In genomic region chr7:153036396-153037063, GRCh38 we compare ENCODE assay signal across 20 cellular contexts.
DNase-seq lines count a peak whose midpoint lies in the region; ATAC-seq and TF ChIP-seq lines count a peak whose summit lies in the region.
"Had no signal": no experiment of that assay in that cellular context is flagged by ENCODE, and none has a peak within 500 bp of the region (broad histone marks: within the 10 kb centered on the region; RNA-seq: fewer than 3 reads in every experiment).

No MANE protein-coding gene starts in this region.

- H3F3A ChIP-seq in MM.1S (ENCODE audit: insufficient read depth, low read length): peaks cover 5% of the 10 kb centered on the region; the same call in 1 of the 2 replicates

- peaks cover 4% of the 10 kb centered on the region for H3K4me1 Mint-ChIP-seq in progenitor cell of endocrine pancreas (ENCODE audit: low read depth)
- H3K4me1 Mint-ChIP-seq: CD4-positive, CD25-positive, alpha-beta regulatory T cell; CD8-positive, alpha-beta memory T cell had no signal

- TF ChIP-seq CTCF in MM.1S (IDR thresholded peaks at IDR 0.05; ENCODE audit: low read length) (no peak), progenitor cell of endocrine pancreas (IDR thresholded peaks at IDR 0.05; ENCODE audit: unreplicated experiment) (no peak), ascending aorta (IDR thresholded peaks at IDR 0.05) (no peak)

- no peaks in the 10 kb centered on the region for H3K27me3 Mint-ChIP-seq in progenitor cell of endocrine pancreas
- H3K27me3 Mint-ChIP-seq: CD4-positive, CD25-positive, alpha-beta regulatory T cell; CD8-positive, alpha-beta memory T cell had no signal

- no peaks in the 10 kb centered on the region for H3K9me3 ChIP-seq in MM.1S (replicated peaks; ENCODE audit: insufficient read depth, low read length)
- no peaks in the 10 kb centered on the region for H3K9me3 ChIP-seq in ascending aorta
- H3K9me3 ChIP-seq: BE2C, HAP-1 had no signal

- no peak overlapping the region for H3K4me3 Mint-ChIP-seq in progenitor cell of endocrine pancreas (ENCODE audit: low read depth)
- H3K4me3 Mint-ChIP-seq: CD4-positive, CD25-positive, alpha-beta regulatory T cell; CD8-positive, alpha-beta memory T cell had no signal

- no peak overlapping the region for H3K27ac ChIP-seq in MM.1S (ENCODE audit: low read length)
- H3K27ac ChIP-seq in ascending aorta: no peak overlapping the region

- H3K27ac Mint-ChIP-seq in progenitor cell of endocrine pancreas: peak overlapping the region; percentile 11
- H3K27ac Mint-ChIP-seq: CD4-positive, CD25-positive, alpha-beta regulatory T cell; CD8-positive, alpha-beta memory T cell had no signal

- H3K4me2 ChIP-seq in MM.1S (ENCODE audit: low read depth, low read length): no peak overlapping the region

- no peaks in the 10 kb centered on the region for H4K20me1 ChIP-seq in MM.1S (ENCODE audit: insufficient read depth, low read length)

- H3K9me2 ChIP-seq in MM.1S (replicated peaks; ENCODE audit: insufficient read depth, low read length): no peaks in the 10 kb centered on the region

- no peaks in the 10 kb centered on the region for H3K9me3 Mint-ChIP-seq in progenitor cell of endocrine pancreas (ENCODE audit: low read depth)

- H3K36me3 Mint-ChIP-seq in progenitor cell of endocrine pancreas (ENCODE audit: insufficient read depth): no peaks in the 10 kb centered on the region
- H3K36me3 Mint-ChIP-seq: CD4-positive, CD25-positive, alpha-beta regulatory T cell; CD8-positive, alpha-beta memory T cell had no signal

- DNase-seq in MM.1S (peak; percentile 16), progenitor cell of endocrine pancreas (ENCODE audit: low spot score, unreplicated experiment) (no peak), T-helper 9 cell (no peak), ascending aorta (ENCODE audit: low spot score in 2 of 2) (no peak)
- DNase-seq: ACHN; BE2C; C1 segment of cervical spinal cord; CD4-positive, CD25-positive, alpha-beta regulatory T cell; CD8-positive, alpha-beta memory T cell; COR-L47; DMS 273 treated with DMSO at 0.1 percent for 48 hours; DMS53; DND-41; EL; Karpas-422; KBM-7 had no signal

- peaks cover 14% of the 10 kb centered on the region for H3K4me1 ChIP-seq in MM.1S (ENCODE audit: low read length)
- no peaks in the 10 kb centered on the region for H3K4me1 ChIP-seq in ascending aorta
- H3K4me1 ChIP-seq: BE2C, HAP-1 had no signal

- H3K79me2 ChIP-seq in MM.1S (ENCODE audit: low read length): no peaks in the 10 kb centered on the region

- ATAC-seq in HG02759 (IDR thresholded peaks at IDR 0.05; ENCODE audit: unreplicated experiment) (peak; percentile 69), HG03342 (IDR thresholded peaks at IDR 0.05; ENCODE audit: unreplicated experiment) (peak; percentile 42), HG03442 (IDR thresholded peaks at IDR 0.05; ENCODE audit: unreplicated experiment) (no peak)

- H3K4me3 ChIP-seq in MM.1S (ENCODE audit: low read length): no peak overlapping the region
- H3K4me3 ChIP-seq in ascending aorta: no peak overlapping the region
- H3K4me3 ChIP-seq: HAP-1 had no signal

- H2AFZ ChIP-seq in MM.1S (ENCODE audit: low read length): no peak overlapping the region

- no peak overlapping the region for H3K9ac ChIP-seq in MM.1S (ENCODE audit: low read length)

- intact Hi-C loops in ascending aorta (cut with DNase I): no loop called here

- H3K27me3 ChIP-seq in MM.1S (replicated peaks; ENCODE audit: insufficient read depth, low read length) (no peaks in the 10 kb centered on the region), ascending aorta (no peaks in the 10 kb centered on the region)
- H3K27me3 ChIP-seq: BE2C had no signal

- no peaks in the 10 kb centered on the region for H3K36me3 ChIP-seq in MM.1S (replicated peaks; ENCODE audit: insufficient read depth, low read length)
- H3K36me3 ChIP-seq in ascending aorta: no peaks in the 10 kb centered on the region
- H3K36me3 ChIP-seq: BE2C, HAP-1 had no signal
